In the genomic region with DNA sequence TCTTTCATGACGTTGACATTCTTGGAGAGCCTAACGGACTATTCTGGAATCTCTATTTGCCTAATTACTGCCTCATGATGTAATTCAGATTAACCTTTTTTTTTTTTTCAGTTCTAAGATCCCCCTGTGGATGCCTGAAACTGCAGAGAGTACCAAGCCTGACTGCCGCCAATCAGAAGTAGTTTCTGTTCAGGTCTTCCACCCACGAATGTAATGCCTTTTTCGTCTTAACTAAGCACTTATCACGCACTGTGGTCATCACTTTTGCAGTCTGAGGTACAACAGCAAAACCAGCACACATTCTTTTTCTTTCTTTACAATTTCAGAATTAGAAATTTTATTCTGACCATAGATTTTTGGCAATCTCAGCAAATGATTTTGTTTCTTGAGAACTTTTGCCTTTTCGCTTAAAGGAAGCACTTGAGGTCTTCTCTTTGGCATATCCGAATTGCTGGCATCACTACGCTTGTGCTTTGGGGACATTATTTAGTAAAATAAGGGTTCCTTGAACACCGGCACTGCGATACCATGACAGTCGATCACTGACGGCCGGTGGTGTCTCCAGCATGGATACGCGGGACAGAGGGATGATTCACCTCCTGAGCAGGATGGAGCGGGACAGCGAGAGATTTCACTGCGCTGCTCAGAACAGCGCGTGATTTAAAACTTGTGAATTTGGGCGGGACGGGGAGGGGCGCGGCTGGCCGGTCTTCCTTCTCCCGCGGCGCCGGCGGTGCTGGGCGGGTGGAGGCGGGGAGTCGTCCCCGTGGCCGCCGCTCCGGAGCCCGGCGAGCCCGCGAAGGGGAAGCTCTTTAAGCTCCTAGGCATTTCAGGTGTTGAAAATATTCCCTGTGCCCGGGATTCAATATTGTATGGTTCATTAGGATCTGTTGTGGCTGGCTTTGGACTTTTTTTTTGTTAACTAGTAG, we compare ENCODE assay signal across 1 cellular context.
A peak's percentile ranks its signal among the peaks of the same experiment; 100 is the strongest.
TF ChIP-seq lines count a peak whose summit lies in the region.

No MANE protein-coding gene starts in this region.

TF ChIP-seq in GM23338, 12 proteins besides CTCF, POLR2A, EP300 and RAD21 (continued from another document):
- TF ChIP-seq, protein P1, sequence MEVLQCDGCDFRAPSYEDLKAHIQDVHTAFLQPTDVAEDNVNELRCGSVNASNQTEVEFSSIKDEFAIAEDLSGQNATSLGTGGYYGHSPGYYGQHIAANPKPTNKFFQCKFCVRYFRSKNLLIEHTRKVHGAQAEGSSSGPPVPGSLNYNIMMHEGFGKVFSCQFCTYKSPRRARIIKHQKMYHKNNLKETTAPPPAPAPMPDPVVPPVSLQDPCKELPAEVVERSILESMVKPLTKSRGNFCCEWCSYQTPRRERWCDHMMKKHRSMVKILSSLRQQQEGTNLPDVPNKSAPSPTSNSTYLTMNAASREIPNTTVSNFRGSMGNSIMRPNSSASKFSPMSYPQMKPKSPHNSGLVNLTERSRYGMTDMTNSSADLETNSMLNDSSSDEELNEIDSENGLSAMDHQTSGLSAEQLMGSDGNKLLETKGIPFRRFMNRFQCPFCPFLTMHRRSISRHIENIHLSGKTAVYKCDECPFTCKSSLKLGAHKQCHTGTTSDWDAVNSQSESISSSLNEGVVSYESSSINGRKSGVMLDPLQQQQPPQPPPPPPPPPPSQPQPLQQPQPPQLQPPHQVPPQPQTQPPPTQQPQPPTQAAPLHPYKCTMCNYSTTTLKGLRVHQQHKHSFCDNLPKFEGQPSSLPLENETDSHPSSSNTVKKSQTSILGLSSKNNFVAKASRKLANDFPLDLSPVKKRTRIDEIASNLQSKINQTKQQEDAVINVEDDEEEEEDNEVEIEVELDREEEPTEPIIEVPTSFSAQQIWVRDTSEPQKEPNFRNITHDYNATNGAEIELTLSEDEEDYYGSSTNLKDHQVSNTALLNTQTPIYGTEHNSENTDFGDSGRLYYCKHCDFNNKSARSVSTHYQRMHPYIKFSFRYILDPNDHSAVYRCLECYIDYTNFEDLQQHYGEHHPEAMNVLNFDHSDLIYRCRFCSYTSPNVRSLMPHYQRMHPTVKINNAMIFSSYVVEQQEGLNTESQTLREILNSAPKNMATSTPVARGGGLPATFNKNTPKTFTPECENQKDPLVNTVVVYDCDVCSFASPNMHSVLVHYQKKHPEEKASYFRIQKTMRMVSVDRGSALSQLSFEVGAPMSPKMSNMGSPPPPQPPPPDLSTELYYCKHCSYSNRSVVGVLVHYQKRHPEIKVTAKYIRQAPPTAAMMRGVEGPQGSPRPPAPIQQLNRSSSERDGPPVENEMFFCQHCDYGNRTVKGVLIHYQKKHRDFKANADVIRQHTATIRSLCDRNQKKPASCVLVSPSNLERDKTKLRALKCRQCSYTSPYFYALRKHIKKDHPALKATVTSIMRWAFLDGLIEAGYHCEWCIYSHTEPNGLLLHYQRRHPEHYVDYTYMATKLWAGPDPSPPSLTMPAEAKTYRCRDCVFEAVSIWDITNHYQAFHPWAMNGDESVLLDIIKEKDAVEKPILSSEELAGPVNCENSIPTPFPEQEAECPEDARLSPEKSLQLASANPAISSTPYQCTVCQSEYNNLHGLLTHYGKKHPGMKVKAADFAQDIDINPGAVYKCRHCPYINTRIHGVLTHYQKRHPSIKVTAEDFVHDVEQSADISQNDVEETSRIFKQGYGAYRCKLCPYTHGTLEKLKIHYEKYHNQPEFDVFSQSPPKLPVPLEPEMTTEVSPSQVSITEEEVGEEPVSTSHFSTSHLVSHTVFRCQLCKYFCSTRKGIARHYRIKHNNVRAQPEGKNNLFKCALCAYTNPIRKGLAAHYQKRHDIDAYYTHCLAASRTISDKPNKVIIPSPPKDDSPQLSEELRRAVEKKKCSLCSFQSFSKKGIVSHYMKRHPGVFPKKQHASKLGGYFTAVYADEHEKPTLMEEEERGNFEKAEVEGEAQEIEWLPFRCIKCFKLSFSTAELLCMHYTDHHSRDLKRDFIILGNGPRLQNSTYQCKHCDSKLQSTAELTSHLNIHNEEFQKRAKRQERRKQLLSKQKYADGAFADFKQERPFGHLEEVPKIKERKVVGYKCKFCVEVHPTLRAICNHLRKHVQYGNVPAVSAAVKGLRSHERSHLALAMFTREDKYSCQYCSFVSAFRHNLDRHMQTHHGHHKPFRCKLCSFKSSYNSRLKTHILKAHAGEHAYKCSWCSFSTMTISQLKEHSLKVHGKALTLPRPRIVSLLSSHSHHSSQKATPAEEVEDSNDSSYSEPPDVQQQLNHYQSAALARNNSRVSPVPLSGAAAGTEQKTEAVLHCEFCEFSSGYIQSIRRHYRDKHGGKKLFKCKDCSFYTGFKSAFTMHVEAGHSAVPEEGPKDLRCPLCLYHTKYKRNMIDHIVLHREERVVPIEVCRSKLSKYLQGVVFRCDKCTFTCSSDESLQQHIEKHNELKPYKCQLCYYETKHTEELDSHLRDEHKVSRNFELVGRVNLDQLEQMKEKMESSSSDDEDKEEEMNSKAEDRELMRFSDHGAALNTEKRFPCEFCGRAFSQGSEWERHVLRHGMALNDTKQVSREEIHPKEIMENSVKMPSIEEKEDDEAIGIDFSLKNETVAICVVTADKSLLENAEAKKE (CRISPR knock-in tag; IDR thresholded peaks at IDR 0.05): no peak
- TF ChIP-seq EZH2 (IDR thresholded peaks at IDR 0.05; ENCODE audit: low read depth, unreplicated experiment): peak; percentile 15
